1 cellular context compared by ENCODE assay signal in genomic region chr1:225454733-225455132, GRCh38.
TF ChIP-seq lines count a peak whose summit lies in the region.

No MANE protein-coding gene starts in this region.

TF ChIP-seq in HEK293, 187 proteins besides CTCF, POLR2A, EP300 and RAD21 (continued from another document):
- no peak for TF ChIP-seq ATF2 (tag by site-specific recombination; IDR thresholded peaks at IDR 0.05; ENCODE audit: low read depth)
- peak; percentile 70 for TF ChIP-seq ZBTB20 (tag by site-specific recombination; IDR thresholded peaks at IDR 0.05)
- no peak for TF ChIP-seq ZNF830 (tag by site-specific recombination; IDR thresholded peaks at IDR 0.05; ENCODE audit: low read depth)
- no peak for TF ChIP-seq ZNF571 (tag by site-specific recombination; IDR thresholded peaks at IDR 0.05)
- no peak for TF ChIP-seq ZNF350 (tag by site-specific recombination; IDR thresholded peaks at IDR 0.05)
- no peak for TF ChIP-seq ZSCAN4 (tag by site-specific recombination; IDR thresholded peaks at IDR 0.05)
- no peak for TF ChIP-seq MYNN (tag by site-specific recombination; IDR thresholded peaks at IDR 0.05; ENCODE audit: borderline replicate concordance)
- no peak for TF ChIP-seq ZNF560 (tag by site-specific recombination; IDR thresholded peaks at IDR 0.05; ENCODE audit: borderline replicate concordance)
- TF ChIP-seq ZNF677 (tag by site-specific recombination; IDR thresholded peaks at IDR 0.05), result no peak
- TF ChIP-seq ZFP69B (tag by site-specific recombination; IDR thresholded peaks at IDR 0.05), result no peak; the same call in 1 of the 2 replicates
- no peak for TF ChIP-seq HOXD13 (CRISPR knock-in tag; IDR thresholded peaks at IDR 0.05; ENCODE audit: borderline replicate concordance)
- TF ChIP-seq ZNF777 (tag by site-specific recombination; IDR thresholded peaks at IDR 0.05; ENCODE audit: borderline replicate concordance), result no peak
- 0 out of 2 replicates have a peak, but pooled peaks have one; percentile 6 for TF ChIP-seq ZFP37 (tag by site-specific recombination; IDR thresholded peaks at IDR 0.05)
